30 cellular contexts compared by ENCODE assay signal in the genomic region with DNA sequence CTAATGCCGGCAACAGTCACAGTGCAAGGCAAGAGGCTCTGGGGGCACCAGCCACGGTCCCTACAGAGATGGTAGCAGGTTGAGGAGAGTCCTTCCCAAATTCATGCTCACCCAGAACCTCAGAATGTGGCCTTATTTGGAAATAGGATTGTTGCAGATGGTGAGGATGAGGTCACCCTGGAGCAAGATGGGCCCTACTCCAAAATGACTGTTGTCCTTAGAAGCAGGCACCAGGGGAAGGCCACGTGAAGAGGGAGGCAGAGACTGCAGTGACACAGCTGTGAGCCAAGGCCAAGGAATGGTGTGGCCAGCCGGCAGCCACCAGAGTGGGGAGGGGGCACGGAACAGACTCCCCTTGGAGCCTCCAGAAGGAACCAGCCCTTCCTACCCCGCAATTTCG.
DNase-seq lines count a peak whose midpoint lies in the region; ATAC-seq, FAIRE-seq and TF ChIP-seq lines count a peak whose summit lies in the region.
"Had no signal": no experiment of that assay in that cellular context is flagged by ENCODE, and none has a peak within 500 bp of the region (broad histone marks: within the 10 kb centered on the region; RNA-seq: fewer than 3 reads in every experiment).

No MANE protein-coding gene starts in this region.

- H2BK120ac ChIP-seq in H1 (replicated peaks; ENCODE audit: low read depth, low read length): no peak overlapping the region

- H3K36me3 ChIP-seq in GM23338 (ENCODE audit: insufficient read depth): no peaks in the 10 kb centered on the region
- no peaks in the 10 kb centered on the region for H3K36me3 ChIP-seq in H1 (ENCODE audit: control insufficient read depth in 2 of 4, insufficient read depth in 4 of 4, low read length in 3 of 4)
- H3K36me3 ChIP-seq: WERI-Rb-1 had no signal

- TF ChIP-seq CTCF in GM23338 (conservative IDR thresholded peaks at IDR 0.05; ENCODE audit: low read depth in 2 of 2): no peak
- TF ChIP-seq CTCF in H1 (IDR thresholded peaks at IDR 0.05; ENCODE audit: control extremely low read depth in 1 of 3, insufficient read depth in 1 of 3, low read depth in 1 of 3, low read length in 3 of 3): no peak
- no peak for TF ChIP-seq CTCF in neural crest cell (conservative IDR thresholded peaks at IDR 0.05)
- TF ChIP-seq CTCF in nephron progenitor cell (IDR thresholded peaks at IDR 0.05): no peak

- H3K23ac ChIP-seq in H1 (ENCODE audit: insufficient read length): no peak overlapping the region

- H2AK5ac ChIP-seq in H1 (ENCODE audit: low read depth, low read length): no peak overlapping the region

- H3K79me1 ChIP-seq in H1 (ENCODE audit: low read depth, low read length): no peaks in the 10 kb centered on the region

- DNase-seq in Daoy (ENCODE audit: low read depth) (peak; percentile 36), GM23338 (ENCODE audit: low spot score) (no peak), H1 (ENCODE audit: low read depth in 1 of 2, low spot score in 2 of 2) (peak in 1 of 2 experiments; percentile 33), neural crest cell (ENCODE audit: low read depth, low spot score) (no peak), OCI-M1 (lab: John Stamatoyannopoulos, UW) (no peak), nephron progenitor cell (no peak)
- no peak for DNase-seq in activated CD8-positive, alpha-beta memory T cell treated with anti-CD3 and anti-CD28 coated beads, Interleukin-2, amount 10 ng/mL, durations not matched to agents 7 days and 5 days
- DNase-seq in central memory CD4-positive, alpha-beta T cell: no peak
- DNase-seq: activated CD4-positive, alpha-beta T cell treated with anti-CD3 and anti-CD28 coated beads for 4 hours; activated effector memory CD4-positive, alpha-beta T cell treated with Interleukin-2 at 50 U/mL for 16 hours; activated naive CD8-positive, alpha-beta T cell treated with anti-CD3 and anti-CD28 coated beads, Interleukin-2, amount 10 ng/mL, durations not matched to agents 7 days and 5 days; activated T-cell treated with anti-CD3 and anti-CD28 coated beads for 4 hours; Caco-2; DND-41; effector memory CD8-positive, alpha-beta T cell; foreskin keratinocyte; head of caudate nucleus; islet precursor cell; Kasumi-1; midbrain; naive thymus-derived CD8-positive, alpha-beta T cell; NCI-H2107; RPMI8226; stimulated activated naive CD4-positive, alpha-beta T cell; T1000; WERI-Rb-1 had no signal

- H3K9me2 ChIP-seq in GM23338 (ENCODE audit: insufficient read depth): 0 out of 2 replicates have a peak, but pooled peaks cover 6% of the 10 kb centered on the region

- H3F3A ChIP-seq in GM23338 (replicated peaks; ENCODE audit: low read depth): no peaks in the 10 kb centered on the region

- H3K4me3 ChIP-seq in GM23338 (no peak overlapping the region), H1 (ENCODE audit: extremely low read depth in 1 of 4, insufficient read depth in 2 of 4, low read depth in 3 of 4, low read length in 4 of 4) (no peak overlapping the region)
- H3K4me3 ChIP-seq: skin epidermis had no signal

- H2AFZ ChIP-seq in GM23338 (peak overlapping the region; percentile 14; the same call in 1 of the 2 replicates), H1 (ENCODE audit: low read length) (no peak overlapping the region)

- no peak overlapping the region for H3K4me3 Mint-ChIP-seq in GM23338
- H3K4me3 Mint-ChIP-seq in neural crest cell: no peak overlapping the region
- no peak overlapping the region for H3K4me3 Mint-ChIP-seq in activated CD8-positive, alpha-beta memory T cell treated with anti-CD3 and anti-CD28 coated beads, Interleukin-2, amount 10 ng/mL, durations not matched to agents 7 days and 5 days
- H3K4me3 Mint-ChIP-seq in nephron progenitor cell: no peak overlapping the region
- H3K4me3 Mint-ChIP-seq: activated naive CD8-positive, alpha-beta T cell treated with anti-CD3 and anti-CD28 coated beads, Interleukin-2, amount 10 ng/mL, durations not matched to agents 7 days and 5 days; central memory CD8-positive, alpha-beta T cell; effector memory CD8-positive, alpha-beta T cell; naive thymus-derived CD8-positive, alpha-beta T cell had no signal

- H3K27me3 Mint-ChIP-seq in GM23338 (ENCODE audit: insufficient read depth, low read depth, poor library complexity) (peaks cover 9% of the 10 kb centered on the region), neural crest cell (ENCODE audit: low read depth) (peaks cover 7% of the 10 kb centered on the region), nephron progenitor cell (ENCODE audit: low read depth, poor library complexity) (peaks cover 26% of the 10 kb centered on the region)
- H3K27me3 Mint-ChIP-seq in activated CD8-positive, alpha-beta memory T cell treated with anti-CD3 and anti-CD28 coated beads, Interleukin-2, amount 10 ng/mL, durations not matched to agents 7 days and 5 days: peaks cover 5% of the 10 kb centered on the region
- H3K27me3 Mint-ChIP-seq: activated naive CD8-positive, alpha-beta T cell treated with anti-CD3 and anti-CD28 coated beads, Interleukin-2, amount 10 ng/mL, durations not matched to agents 7 days and 5 days had no signal

- H3K9me3 ChIP-seq in H1 (ENCODE audit: insufficient read depth in 2 of 2, low read depth in 1 of 2, low read length in 1 of 2): no peaks in the 10 kb centered on the region
- H3K9me3 ChIP-seq: Caco-2 had no signal

- 0 out of 2 replicates have a peak overlapping the region, but pooled peaks have one; percentile 29 for H2BK12ac ChIP-seq in H1 (ENCODE audit: low read depth, low read length)

- H3K79me2 ChIP-seq in GM23338 (replicated peaks; ENCODE audit: insufficient read depth): no peaks in the 10 kb centered on the region
- H3K79me2 ChIP-seq in H1 (ENCODE audit: control insufficient read depth in 1 of 2, insufficient read depth in 2 of 2, low read length in 2 of 2): no peaks in the 10 kb centered on the region

- no peak overlapping the region for H3K4me2 ChIP-seq in GM23338
- no peak overlapping the region for H3K4me2 ChIP-seq in H1 (ENCODE audit: insufficient read depth in 1 of 2, low read depth in 2 of 2, low read length in 2 of 2)

- H3K36me3 Mint-ChIP-seq in GM23338 (ENCODE audit: low read depth) (no peaks in the 10 kb centered on the region), neural crest cell (ENCODE audit: low read depth) (no peaks in the 10 kb centered on the region), nephron progenitor cell (ENCODE audit: low read depth) (no peaks in the 10 kb centered on the region)
- no peaks in the 10 kb centered on the region for H3K36me3 Mint-ChIP-seq in activated CD8-positive, alpha-beta memory T cell treated with anti-CD3 and anti-CD28 coated beads, Interleukin-2, amount 10 ng/mL, durations not matched to agents 7 days and 5 days
- H3K36me3 Mint-ChIP-seq: activated naive CD8-positive, alpha-beta T cell treated with anti-CD3 and anti-CD28 coated beads, Interleukin-2, amount 10 ng/mL, durations not matched to agents 7 days and 5 days; naive thymus-derived CD8-positive, alpha-beta T cell had no signal

- no peak for FAIRE-seq in H1 (lab: Jason Lieb, UNC)
- FAIRE-seq: astrocyte had no signal

- TF ChIP-seq RAD21 in H1 (IDR thresholded peaks at IDR 0.05 in 1 of 2, conservative IDR thresholded peaks at IDR 0.05 in 1 of 2; ENCODE audit: low read depth in 2 of 2, low read length in 2 of 2): no peak

- WGBS in H1 (ENCODE audit: extremely low coverage in 1 of 2, insufficient coverage in 1 of 2, insufficient read length in 1 of 2, insufficient replicate concordance in 2 of 2, low coverage in 1 of 2, low lambda C conversion rate in 2 of 2, missing lambda C conversion rate in 1 of 2), 2 experiments: 92% methylated on average over 7 of the region's 7 CpGs; no CpG with 5 or more reads in 1 of the 2 experiments

- POLR2A ChIA-PET in H1 (lab: Charles Lee; ENCODE audit: partially characterized antibody): no interaction called here

- no peak overlapping the region for H2BK5ac ChIP-seq in H1 (ENCODE audit: low read depth, low read length)

- no peak overlapping the region for H2BK15ac ChIP-seq in H1 (ENCODE audit: low read length)

- no peak for ATAC-seq in GM23338
- no peak for ATAC-seq in activated CD8-positive, alpha-beta memory T cell treated with anti-CD3 and anti-CD28 coated beads, Interleukin-2, amount 10 ng/mL, durations not matched to agents 7 days and 5 days
- ATAC-seq: effector memory CD8-positive, alpha-beta T cell; foreskin keratinocyte; naive thymus-derived CD8-positive, alpha-beta T cell had no signal

- H3K9ac ChIP-seq in H1 (replicated peaks in 1 of 4; ENCODE audit: extremely low read depth in 1 of 4, low read depth in 3 of 4, low read length in 3 of 4): no peak overlapping the region

- H3K4me1 Mint-ChIP-seq in GM23338 (peaks cover 16% of the 10 kb centered on the region; the same call in 2 of the 3 replicates), neural crest cell (peaks cover 9% of the 10 kb centered on the region), nephron progenitor cell (peaks cover 51% of the 10 kb centered on the region)
- no peaks in the 10 kb centered on the region for H3K4me1 Mint-ChIP-seq in activated CD8-positive, alpha-beta memory T cell treated with anti-CD3 and anti-CD28 coated beads, Interleukin-2, amount 10 ng/mL, durations not matched to agents 7 days and 5 days
- H3K4me1 Mint-ChIP-seq: activated naive CD8-positive, alpha-beta T cell treated with anti-CD3 and anti-CD28 coated beads, Interleukin-2, amount 10 ng/mL, durations not matched to agents 7 days and 5 days; central memory CD8-positive, alpha-beta T cell; naive thymus-derived CD8-positive, alpha-beta T cell had no signal

- H4K5ac ChIP-seq in H1 (ENCODE audit: insufficient read length, low read depth, low read length): no peak overlapping the region

- H3K9me3 Mint-ChIP-seq in GM23338 (no peaks in the 10 kb centered on the region), neural crest cell (no peaks in the 10 kb centered on the region), nephron progenitor cell (no peaks in the 10 kb centered on the region)
- no peaks in the 10 kb centered on the region for H3K9me3 Mint-ChIP-seq in activated CD8-positive, alpha-beta memory T cell treated with anti-CD3 and anti-CD28 coated beads, Interleukin-2, amount 10 ng/mL, durations not matched to agents 7 days and 5 days (ENCODE audit: low read depth)
- H3K9me3 Mint-ChIP-seq: activated naive CD8-positive, alpha-beta T cell treated with anti-CD3 and anti-CD28 coated beads, Interleukin-2, amount 10 ng/mL, durations not matched to agents 7 days and 5 days; central memory CD8-positive, alpha-beta T cell; effector memory CD8-positive, alpha-beta T cell; naive thymus-derived CD8-positive, alpha-beta T cell had no signal

- H3K27ac ChIP-seq in GM23338 (ENCODE audit: low read depth) (no peak overlapping the region), H1 (ENCODE audit: low read depth, low read length) (no peak overlapping the region)
- H3K27ac ChIP-seq: C4-2B, foreskin keratinocyte, WERI-Rb-1 had no signal

- H4K91ac ChIP-seq in H1 (replicated peaks; ENCODE audit: insufficient read length, low read length): no peak overlapping the region

- H2BK20ac ChIP-seq in H1 (ENCODE audit: low read length): no peak overlapping the region

- TF ChIP-seq POLR2A in H1 (IDR thresholded peaks at IDR 0.05; ENCODE audit: control extremely low read depth in 1 of 2, low read depth in 2 of 2, low read length in 2 of 2): no peak

- TF ChIP-seq EP300 in H1 (IDR thresholded peaks at IDR 0.05; ENCODE audit: borderline replicate concordance in 1 of 2, low read depth in 2 of 2, low read length in 2 of 2): no peak

- H3K4ac ChIP-seq in H1 (replicated peaks; ENCODE audit: insufficient read length, low read depth, low read length): no peak overlapping the region

- no peak overlapping the region for H3K18ac ChIP-seq in H1 (ENCODE audit: extremely low read depth, low read length)

- no peak overlapping the region for H4K8ac ChIP-seq in H1 (ENCODE audit: extremely low read depth, insufficient read depth, low read length)

- peaks cover 14% of the 10 kb centered on the region; the same call in 1 of the 2 replicates for H3K4me1 ChIP-seq in GM23338 (ENCODE audit: insufficient read depth)
- peaks cover 0 to 8% (median 1%) of the 10 kb centered on the region in 4 experiments; a peak in 4 of 7 replicates for H3K4me1 ChIP-seq in H1 (replicated peaks in 1 of 4; ENCODE audit: control insufficient read depth in 3 of 4, insufficient read depth in 4 of 4, low read length in 3 of 4)
- H3K4me1 ChIP-seq: Caco-2, foreskin keratinocyte had no signal

- H3K23me2 ChIP-seq in H1 (ENCODE audit: low read depth, low read length): no peaks in the 10 kb centered on the region

- no peak overlapping the region for H3K27ac Mint-ChIP-seq in GM23338
- peak overlapping the region; percentile 43 for H3K27ac Mint-ChIP-seq in neural crest cell (ENCODE audit: unreplicated experiment)
- H3K27ac Mint-ChIP-seq in activated CD8-positive, alpha-beta memory T cell treated with anti-CD3 and anti-CD28 coated beads, Interleukin-2, amount 10 ng/mL, durations not matched to agents 7 days and 5 days: no peak overlapping the region
- no peak overlapping the region for H3K27ac Mint-ChIP-seq in nephron progenitor cell
- H3K27ac Mint-ChIP-seq: activated naive CD8-positive, alpha-beta T cell treated with anti-CD3 and anti-CD28 coated beads, Interleukin-2, amount 10 ng/mL, durations not matched to agents 7 days and 5 days; effector memory CD8-positive, alpha-beta T cell; naive thymus-derived CD8-positive, alpha-beta T cell had no signal

- CTCF ChIA-PET in H1 (lab: Charles Lee; ENCODE audit: partially characterized antibody): interaction anchor here (0.6 to 0.9 kb wide), 2 partner anchors 16 to 72 kb away, joined by 3 to 4 read pairs; no protein-coding TSS in a partner anchor
- CTCF ChIA-PET in activated CD8-positive, alpha-beta memory T cell treated with anti-CD3 and anti-CD28 coated beads, Interleukin-2, amount 10 ng/mL, durations not matched to agents 7 days and 5 days (lab: Charles Lee): no interaction called here

- no peak overlapping the region for H3K56ac ChIP-seq in H1 (replicated peaks; ENCODE audit: insufficient read length, low read depth, low read length)

- H3K27me3 ChIP-seq in GM23338 (ENCODE audit: insufficient read depth) (no peaks in the 10 kb centered on the region), H1 (replicated peaks in 1 of 4; ENCODE audit: control insufficient read depth in 3 of 4, extremely low read depth in 1 of 4, insufficient read depth in 3 of 4, low read length in 3 of 4) (no peaks in the 10 kb centered on the region)

- H3K14ac ChIP-seq in H1 (ENCODE audit: insufficient read length): no peak overlapping the region

- H4K20me1 ChIP-seq in GM23338 (replicated peaks; ENCODE audit: insufficient read depth) (no peaks in the 10 kb centered on the region), H1 (replicated peaks in 1 of 2; ENCODE audit: control insufficient read depth in 1 of 2, insufficient read depth in 2 of 2, low read length in 2 of 2) (no peaks in the 10 kb centered on the region)
